ENCODE assay signal across 4 cellular contexts in genomic region chr22:39889924-39890323, GRCh38. TPM values are rescaled to one million over a fixed set of nuclear protein-coding genes. Genes with fewer than 3 reads are reported as not detected.
"Had no signal": no experiment of that assay in that cellular context is flagged by ENCODE, and none has a peak within 500 bp of the region (broad histone marks: within the 10 kb centered on the region; RNA-seq: fewer than 3 reads in every experiment).

No MANE protein-coding gene starts in this region.

RNA-seq across cellular contexts. Expression of gene ENTHD1, which starts 3.6 kb away (rescaled TPM):
- total RNA-seq: HepG2, HT-29, HT1080, IMR-90 had no signal
- polyA plus RNA-seq: HepG2, IMR-90 had no signal

RNA-seq across cellular contexts. Expression of gene GRAP2, which starts 11.0 kb away (rescaled TPM):
- total RNA-seq: HepG2, HT-29, IMR-90 had no signal
- polyA plus RNA-seq: IMR-90 had no signal
